Comparison of ENCODE assay signal across 6 cellular contexts in genomic region chr17:40076101-40076498, GRCh38. TPM values are rescaled to one million over a fixed set of nuclear protein-coding genes. Genes with fewer than 3 reads are reported as not detected.
DNase-seq lines count a peak whose midpoint lies in the region; FAIRE-seq and TF ChIP-seq lines count a peak whose summit lies in the region.

No MANE protein-coding gene starts in this region.

- peaks cover 0 to 2% of the 10 kb centered on the region in 2 donors for H3K36me3 ChIP-seq in small intestine (ENCODE audit: control insufficient read depth in 2 of 2, insufficient read depth in 2 of 2, low read length in 2 of 2)

- H3K4me3 ChIP-seq in dorsolateral prefrontal cortex: peak overlapping the region in 52 of 59 donors; percentile 9 to 71 (median 40)
- no peak overlapping the region for H3K4me3 ChIP-seq in small intestine (ENCODE audit: low read depth in 1 of 2, low read length in 2 of 2)

- H3K27me3 ChIP-seq in dorsolateral prefrontal cortex (no peaks in the 10 kb centered on the region), small intestine (ENCODE audit: control insufficient read depth in 2 of 2, insufficient read depth in 2 of 2, low read length in 2 of 2) (no peaks in the 10 kb centered on the region)

- H3K36me3 Mint-ChIP-seq in IgD-negative memory B cell: peaks cover 2% of the 10 kb centered on the region

- H3K27ac ChIP-seq in dorsolateral prefrontal cortex (peak overlapping the region; percentile 90 to 100 (median 100)), small intestine (ENCODE audit: low read depth in 1 of 2, low read length in 1 of 2) (peak overlapping the region; percentile 90 to 97)

- H3K9me3 ChIP-seq in small intestine (ENCODE audit: control insufficient read depth, low read depth): no peaks in the 10 kb centered on the region

- FAIRE-seq in small intestine (lab: Jason Lieb, UNC): no peak

- no peaks in the 10 kb centered on the region for H3K9me3 Mint-ChIP-seq in IgD-negative memory B cell

- H3K4me1 ChIP-seq in small intestine (ENCODE audit: control insufficient read depth in 2 of 2, insufficient read depth in 1 of 2, low read depth in 1 of 2, low read length in 1 of 2): peaks cover 5 to 10% of the 10 kb centered on the region in 2 donors

- peaks cover 7 to 12% (median 10%) of the 10 kb centered on the region in 3 donors for H3K4me1 Mint-ChIP-seq in IgD-negative memory B cell

- peak overlapping the region in 1 of 4 donors; percentile 23 for H3K4me3 Mint-ChIP-seq in IgD-negative memory B cell

- peak overlapping the region in 2 of 3 donors; percentile 72 to 74 for H3K27ac Mint-ChIP-seq in IgD-negative memory B cell

- DNase-seq in dorsolateral prefrontal cortex (no peak), small intestine (no peak), SHP77 (lab: John Stamatoyannopoulos, UW) (no peak)
- no peak for DNase-seq in effector CD8-positive, alpha-beta T cell (lab: John Stamatoyannopoulos, UW)
- no peak for DNase-seq in activated T-cell treated with anti-CD3 and anti-CD28 coated beads, Interleukin-2, amount 50 U/mL, for 48 hours

- H3K27me3 Mint-ChIP-seq in IgD-negative memory B cell: peaks cover 1% of the 10 kb centered on the region

- no peak for TF ChIP-seq CTCF in dorsolateral prefrontal cortex (IDR thresholded peaks at IDR 0.05 in 54 of 56, conservative IDR thresholded peaks at IDR 0.05 in 2 of 56; ENCODE audit: low read depth in 1 of 56, partially characterized antibody in 56 of 56)

- 52 to 68% (median 56%) methylated on average over 4 of the region's 4 CpGs for WGBS in small intestine, 3 donors

- intact Hi-C loops in dorsolateral prefrontal cortex (cut with DNase I): no loop called here

RNA-seq across cellular contexts. Expression of gene THRA, which starts 13.3 kb away (rescaled TPM):
- polyA plus RNA-seq in IgD-negative memory B cell: 4.6 TPM
- 100 to 1,000 TPM; 178 to 301 (median 231) TPM for total RNA-seq in dorsolateral prefrontal cortex
- polyA plus RNA-seq in small intestine: 10 to 100 TPM; 22.4 to 50.7 (median 36.0) TPM

RNA-seq across cellular contexts. Expression of gene MED24, which starts 21.9 kb away (rescaled TPM):
- polyA plus RNA-seq in IgD-negative memory B cell (51.9 TPM), small intestine (10 to 100 TPM; 43.0 to 64.6 (median 49.6) TPM)
- total RNA-seq in dorsolateral prefrontal cortex: 100 to 1,000 TPM in 59 of 120 experiments, 10 to 100 TPM in 61; 59.5 to 156 (median 99.1) TPM

RNA-seq across cellular contexts. Expression of gene NR1D1, which starts 24.3 kb away (rescaled TPM):
- 3.6 TPM for polyA plus RNA-seq in IgD-negative memory B cell
- 10 to 100 TPM; 26.9 to 97.0 (median 62.1) TPM for total RNA-seq in dorsolateral prefrontal cortex
- 10 to 100 TPM in 2 of 3 donors, 1 to 10 TPM in 1; 8.5 to 25.1 (median 15.7) TPM for polyA plus RNA-seq in small intestine

RNA-seq across cellular contexts. Expression of gene MSL1, which starts 45.7 kb away (rescaled TPM):
- polyA plus RNA-seq in IgD-negative memory B cell: 10.1 TPM
- 100 to 1,000 TPM in 116 of 120 experiments, 10 to 100 TPM in 4; 87.8 to 143 (median 120) TPM for total RNA-seq in dorsolateral prefrontal cortex
- 10 to 100 TPM; 53.1 to 81.6 (median 57.0) TPM for polyA plus RNA-seq in small intestine

Comparison
In these comparisons a context has a peak if more than half of its experiments do, and no peak if none do; other contexts are left out.
1. H3K4me3 ChIP-seq: peak in dorsolateral prefrontal cortex (52 of 59); none in small intestine (0 of 2).